ENCODE assay signal across 24 cellular contexts in the genomic region with DNA sequence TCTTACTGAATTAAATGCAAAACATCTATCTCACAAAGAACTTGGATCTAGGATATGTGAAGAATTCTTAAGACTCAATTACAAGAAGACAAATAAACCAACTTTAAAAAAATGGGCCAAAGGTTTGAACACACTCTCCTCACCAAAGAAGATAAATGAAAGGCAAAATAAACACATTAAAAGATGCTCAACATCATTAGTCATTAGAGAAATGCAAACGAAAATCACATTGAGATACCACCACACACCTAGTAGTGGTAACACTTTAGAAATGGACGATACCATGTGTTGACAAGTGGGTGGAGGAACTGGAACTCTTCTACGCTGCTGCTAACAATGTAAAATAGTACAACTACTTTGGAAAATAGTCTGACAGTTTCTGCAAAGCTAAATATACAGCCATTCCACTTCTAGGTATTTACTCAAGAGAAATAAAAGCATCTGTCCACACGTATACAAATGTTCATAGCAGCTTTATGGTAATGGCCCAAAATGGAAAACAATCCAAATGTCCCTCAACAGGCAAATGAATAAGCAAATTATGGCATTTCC.
"Had no signal": no experiment of that assay in that cellular context is flagged by ENCODE, and none has a peak within 500 bp of the region (broad histone marks: within the 10 kb centered on the region; RNA-seq: fewer than 3 reads in every experiment).

No MANE protein-coding gene starts in this region.

- H3K4me1 Mint-ChIP-seq: endodermal cell had no signal

- FAIRE-seq: keratinocyte, urothelium cell line had no signal

- H3K9me3 ChIP-seq: lower lobe of right lung, ovary, psoas muscle, thyroid gland, upper lobe of left lung had no signal

- H3K27ac ChIP-seq: dorsolateral prefrontal cortex, epithelial cell of prostate, esophagus muscularis mucosa, lower lobe of right lung, ovary, psoas muscle, sigmoid colon, stomach, thyroid gland had no signal

- DNase-seq: dorsolateral prefrontal cortex; effector CD8-positive, alpha-beta T cell; endodermal cell; foreskin melanocyte; left ventricle myocardium superior; lower lobe of right lung; natural killer cell; occipital lobe; ovary; posterior cingulate gyrus; psoas muscle; right cardiac atrium; sigmoid colon; stimulated activated CD4-positive, alpha-beta T cell treated with anti-CD3 and anti-CD28 coated beads, Interleukin-2, amount 100 ng/mL, for 24 hours; stimulated activated CD4-positive, alpha-beta T cell treated with anti-CD3 and anti-CD28 coated beads, Interleukin-4, amount 100 ng/mL, for 24 hours; stimulated activated naive CD4-positive, alpha-beta T cell treated with Interleukin-2 at 50 U/mL for 16 hours; stomach; thyroid gland; upper lobe of left lung had no signal

- H3K36me3 ChIP-seq: esophagus muscularis mucosa, lower lobe of right lung, ovary, sigmoid colon, stomach, thyroid gland, upper lobe of left lung had no signal

- ATAC-seq: natural killer cell; stimulated activated effector memory CD8-positive, alpha-beta T cell treated with anti-CD3 and anti-CD28 coated beads, Interleukin-12 subunit alpha, Interleukin-12 subunit beta, amount 100 ng/mL, for 72 hours had no signal

- H3K27me3 ChIP-seq: esophagus muscularis mucosa, ovary, sigmoid colon, stomach, thyroid gland, upper lobe of left lung had no signal

- H3K4me1 ChIP-seq: lower lobe of right lung, psoas muscle, sigmoid colon, thyroid gland had no signal

- H3K4me3 Mint-ChIP-seq: endodermal cell; natural killer cell; stimulated activated effector memory CD8-positive, alpha-beta T cell treated with anti-CD3 and anti-CD28 coated beads, Interleukin-12 subunit alpha, Interleukin-12 subunit beta, amount 100 ng/mL, for 72 hours had no signal

- H3K4me3 ChIP-seq: dorsolateral prefrontal cortex, esophagus muscularis mucosa, lower lobe of right lung, ovary, psoas muscle, sigmoid colon, stomach, thyroid gland, upper lobe of left lung had no signal

- H3K36me3 Mint-ChIP-seq: stimulated activated effector memory CD8-positive, alpha-beta T cell treated with anti-CD3 and anti-CD28 coated beads, Interleukin-12 subunit alpha, Interleukin-12 subunit beta, amount 100 ng/mL, for 72 hours had no signal

- H3K27ac Mint-ChIP-seq: endodermal cell; natural killer cell; stimulated activated effector memory CD8-positive, alpha-beta T cell treated with anti-CD3 and anti-CD28 coated beads, Interleukin-12 subunit alpha, Interleukin-12 subunit beta, amount 100 ng/mL, for 72 hours had no signal
